In genomic region chr9:124498499-124499146, GRCh38 we compare ENCODE assay signal across 33 cellular contexts. TPM values are rescaled to one million over a fixed set of nuclear protein-coding genes. Genes with fewer than 3 reads are reported as not detected.
"Had no signal": no experiment of that assay in that cellular context is flagged by ENCODE, and none has a peak within 500 bp of the region (broad histone marks: within the 10 kb centered on the region; RNA-seq: fewer than 3 reads in every experiment).

No MANE protein-coding gene starts in this region.

- FAIRE-seq: astrocyte, colon had no signal

- H3K27ac ChIP-seq: brain microvascular endothelial cell, esophagus muscularis mucosa, foreskin keratinocyte, gastrocnemius medialis, heart left ventricle had no signal

- H3K9me3 ChIP-seq: esophagus muscularis mucosa, gastrocnemius medialis, heart left ventricle had no signal

- DNase-seq: activated B cell treated with CpG ODN at 0.5 μM for 24 hours; activated CD4-positive, alpha-beta memory T cell treated with anti-CD3 and anti-CD28 coated beads, Interleukin-2, amount 10 ng/mL, durations not matched to agents 7 days and 5 days; activated CD4-positive, alpha-beta T cell treated with anti-CD3 and anti-CD28 coated beads for 36 hours; activated CD4-positive, alpha-beta T cell treated with anti-CD3 and anti-CD28 coated beads, Interleukin-2, amount 10 ng/mL, durations not matched to agents 24 days and 14 days; activated effector memory CD4-positive, alpha-beta T cell treated with Interleukin-2 at 50 U/mL for 16 hours; activated gamma-delta T cell treated with Interleukin-2 at 50 U/mL for 16 hours; activated naive CD4-positive, alpha-beta T cell treated with anti-CD3 and anti-CD28 coated beads, Interleukin-2, amount 50 U/mL, for 16 hours; activated naive CD4-positive, alpha-beta T cell treated with Interleukin-2 at 50 U/mL for 16 hours; activated T-cell treated with anti-CD3 and anti-CD28 coated beads, Interleukin-2, amount 50 U/mL, for 4 hours; amniotic stem cell; anterior cingulate cortex; brain microvascular endothelial cell; caudate nucleus; cortex of kidney; dermis blood vessel endothelial cell; effector CD4-positive, alpha-beta T cell; effector memory CD8-positive, alpha-beta T cell; erythroblast; foreskin keratinocyte; gastrocnemius medialis; glutamatergic neuron; T-helper 1 cell; T-helper 17 cell; T1000; WERI-Rb-1 had no signal

- H3K4me1 ChIP-seq: foreskin keratinocyte had no signal

- H3K36me3 ChIP-seq: brain microvascular endothelial cell, esophagus muscularis mucosa, gastrocnemius medialis, heart left ventricle, WERI-Rb-1 had no signal

- ATAC-seq: activated CD4-positive, alpha-beta T cell treated with anti-CD3 and anti-CD28 coated beads for 36 hours; activated CD4-positive, CD25-positive, alpha-beta regulatory T cell treated with anti-CD3 and anti-CD28 coated beads, Interleukin-2, amount 50 U/mL, for 24 hours; activated T-cell treated with anti-CD3 and anti-CD28 coated beads, Interleukin-2, amount 50 U/mL, for 4 hours; activated T-helper 17 cell treated with anti-CD3 and anti-CD28 coated beads, Interleukin-2, amount 50 U/mL, for 72 hours; effector memory CD8-positive, alpha-beta T cell; foreskin keratinocyte; gastrocnemius medialis; heart left ventricle; T-helper 17 cell had no signal

- H3K4me3 ChIP-seq: esophagus muscularis mucosa, gastrocnemius medialis, heart left ventricle had no signal

RNA-seq across cellular contexts. Expression of gene NR5A1, which starts 8.6 kb away (rescaled TPM):
- total RNA-seq: activated B cell treated with CpG ODN at 0.5 μM for 24 hours; activated CD4-positive, alpha-beta memory T cell treated with anti-CD3 and anti-CD28 coated beads, Interleukin-2, amount 10 ng/mL, durations not matched to agents 7 days and 5 days; activated CD4-positive, alpha-beta T cell treated with anti-CD3 and anti-CD28 coated beads for 36 hours; activated CD4-positive, alpha-beta T cell treated with anti-CD3 and anti-CD28 coated beads, Interleukin-2, amount 10 ng/mL, durations not matched to agents 24 days and 14 days; activated T-helper 17 cell treated with anti-CD3 and anti-CD28 coated beads, Interleukin-2, amount 50 U/mL, for 72 hours; astrocyte; chondrocyte; dermis blood vessel endothelial cell; foreskin keratinocyte; gastrocnemius medialis; heart left ventricle; T-helper 17 cell had no signal
- polyA plus RNA-seq: foreskin keratinocyte had no signal

RNA-seq across cellular contexts. Expression of gene ADGRD2, which starts 48.4 kb away (rescaled TPM):
- total RNA-seq: activated B cell treated with CpG ODN at 0.5 μM for 24 hours; activated CD4-positive, alpha-beta memory T cell treated with anti-CD3 and anti-CD28 coated beads, Interleukin-2, amount 10 ng/mL, durations not matched to agents 7 days and 5 days; activated CD4-positive, alpha-beta T cell treated with anti-CD3 and anti-CD28 coated beads for 36 hours; activated CD4-positive, alpha-beta T cell treated with anti-CD3 and anti-CD28 coated beads, Interleukin-2, amount 10 ng/mL, durations not matched to agents 24 days and 14 days; activated T-cell treated with anti-CD3 and anti-CD28 coated beads, Interleukin-2, amount 50 U/mL, for 4 hours; activated T-helper 17 cell treated with anti-CD3 and anti-CD28 coated beads, Interleukin-2, amount 50 U/mL, for 72 hours; astrocyte; chondrocyte; dermis blood vessel endothelial cell; esophagus muscularis mucosa; gastrocnemius medialis; heart left ventricle; T-helper 17 cell had no signal
- polyA plus RNA-seq: adipose tissue, heart left ventricle had no signal
